ENCODE assay signal across 1 cellular context in the genomic region with DNA sequence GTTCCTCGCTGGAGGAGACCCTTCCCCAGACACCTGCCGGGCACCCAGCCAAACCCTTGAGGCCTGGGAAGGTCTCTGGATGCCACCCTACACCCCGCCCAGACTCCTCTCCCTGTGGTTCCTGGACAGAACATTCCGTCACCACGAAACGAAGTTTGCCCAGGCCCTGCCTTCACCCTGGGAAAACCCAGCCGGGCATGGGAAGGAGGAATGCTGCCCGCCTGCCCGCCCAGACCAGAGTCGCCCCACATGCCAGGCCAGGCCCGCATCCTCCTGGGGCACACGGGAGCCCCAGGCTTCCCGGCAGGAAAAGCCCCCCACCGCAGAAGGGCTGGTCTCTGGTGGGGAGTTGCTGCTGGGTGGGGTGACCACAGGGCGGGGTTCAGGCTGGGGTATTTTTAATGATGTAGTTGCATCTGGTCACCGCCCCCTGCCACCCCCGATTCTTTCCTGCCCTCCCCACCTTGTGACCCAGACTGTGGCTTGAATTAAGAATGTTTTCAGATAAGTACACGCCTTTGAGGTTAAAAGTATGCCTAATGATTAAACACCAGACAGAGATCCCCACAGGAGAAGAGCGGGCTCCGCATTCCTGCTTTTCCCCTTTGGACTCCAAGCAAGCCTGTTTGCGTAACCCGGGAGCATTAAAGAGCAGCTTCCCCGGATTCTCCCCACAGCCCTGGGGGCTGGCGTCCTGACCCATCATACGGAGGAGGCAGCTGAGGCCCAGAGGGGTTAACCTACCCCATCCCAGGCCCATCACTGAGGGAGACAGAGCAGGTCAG.
TF ChIP-seq lines count a peak whose summit lies in the region.

No MANE protein-coding gene starts in this region.

TF ChIP-seq in HepG2, 621 proteins besides CTCF, POLR2A, EP300 and RAD21 (continued from another document and continues in another):
- TF ChIP-seq, protein P1, sequence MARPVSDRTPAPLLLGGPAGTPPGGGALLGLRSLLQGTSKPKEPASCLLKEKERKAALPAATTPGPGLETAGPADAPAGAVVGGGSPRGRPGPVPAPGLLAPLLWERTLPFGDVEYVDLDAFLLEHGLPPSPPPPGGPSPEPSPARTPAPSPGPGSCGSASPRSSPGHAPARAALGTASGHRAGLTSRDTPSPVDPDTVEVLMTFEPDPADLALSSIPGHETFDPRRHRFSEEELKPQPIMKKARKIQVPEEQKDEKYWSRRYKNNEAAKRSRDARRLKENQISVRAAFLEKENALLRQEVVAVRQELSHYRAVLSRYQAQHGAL (CRISPR knock-in tag; IDR thresholded peaks at IDR 0.05; ENCODE audit: not compliant biosample characterization): no peak
- TF ChIP-seq HNRNPL (IDR thresholded peaks at IDR 0.05; ENCODE audit: low read depth, low read length) (peak; percentile 87), ZNF232 (CRISPR knock-in tag; IDR thresholded peaks at IDR 0.05; ENCODE audit: borderline replicate concordance) (0 out of 2 replicates have a peak, but pooled peaks have one; percentile 34), CEBPB (IDR thresholded peaks at IDR 0.05; ENCODE audit: borderline replicate concordance, low read depth, low read length) (peak; percentile 93), SOX5 (CRISPR knock-in tag; IDR thresholded peaks at IDR 0.05; ENCODE audit: borderline replicate concordance) (peak; percentile 39; the same call in 1 of the 2 replicates), ADNP (CRISPR knock-in tag; IDR thresholded peaks at IDR 0.05) (peak; percentile 51; the same call in 1 of the 2 replicates), ARNTL (CRISPR knock-in tag; IDR thresholded peaks at IDR 0.05) (0 out of 2 replicates have a peak, but pooled peaks have one; percentile 31), CHD2 (IDR thresholded peaks at IDR 0.05; ENCODE audit: low read depth, low read length) (no peak), CREM (IDR thresholded peaks at IDR 0.05) (peak; percentile 54; the same call in 1 of the 2 replicates), CREM (CRISPR knock-in tag; IDR thresholded peaks at IDR 0.05) (no peak), CBFB (CRISPR knock-in tag; IDR thresholded peaks at IDR 0.05) (0 out of 2 replicates have a peak, but pooled peaks have one; percentile 13), ZNF775 (CRISPR knock-in tag; IDR thresholded peaks at IDR 0.05; ENCODE audit: borderline replicate concordance) (peak; percentile 87; the same call in 1 of the 2 replicates), AHR (CRISPR knock-in tag; IDR thresholded peaks at IDR 0.05) (no peak), ZNF556 (CRISPR knock-in tag; IDR thresholded peaks at IDR 0.05; ENCODE audit: borderline replicate concordance) (no peak), HOXA7 (CRISPR knock-in tag; IDR thresholded peaks at IDR 0.05) (no peak), ZSCAN30 (CRISPR knock-in tag; IDR thresholded peaks at IDR 0.05) (no peak), SALL1 (CRISPR knock-in tag; IDR thresholded peaks at IDR 0.05) (peak; percentile 48), ZBTB7B (CRISPR knock-in tag; IDR thresholded peaks at IDR 0.05) (peak; percentile 80; the same call in 1 of the 2 replicates)
- TF ChIP-seq, protein P2, sequence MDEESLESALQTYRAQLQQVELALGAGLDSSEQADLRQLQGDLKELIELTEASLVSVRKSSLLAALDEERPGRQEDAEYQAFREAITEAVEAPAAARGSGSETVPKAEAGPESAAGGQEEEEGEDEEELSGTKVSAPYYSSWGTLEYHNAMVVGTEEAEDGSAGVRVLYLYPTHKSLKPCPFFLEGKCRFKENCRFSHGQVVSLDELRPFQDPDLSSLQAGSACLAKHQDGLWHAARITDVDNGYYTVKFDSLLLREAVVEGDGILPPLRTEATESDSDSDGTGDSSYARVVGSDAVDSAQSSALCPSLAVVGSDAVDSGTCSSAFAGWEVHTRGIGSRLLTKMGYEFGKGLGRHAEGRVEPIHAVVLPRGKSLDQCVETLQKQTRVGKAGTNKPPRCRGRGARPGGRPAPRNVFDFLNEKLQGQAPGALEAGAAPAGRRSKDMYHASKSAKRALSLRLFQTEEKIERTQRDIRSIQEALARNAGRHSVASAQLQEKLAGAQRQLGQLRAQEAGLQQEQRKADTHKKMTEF (CRISPR knock-in tag; IDR thresholded peaks at IDR 0.05): no peak
- TF ChIP-seq, protein P3, sequence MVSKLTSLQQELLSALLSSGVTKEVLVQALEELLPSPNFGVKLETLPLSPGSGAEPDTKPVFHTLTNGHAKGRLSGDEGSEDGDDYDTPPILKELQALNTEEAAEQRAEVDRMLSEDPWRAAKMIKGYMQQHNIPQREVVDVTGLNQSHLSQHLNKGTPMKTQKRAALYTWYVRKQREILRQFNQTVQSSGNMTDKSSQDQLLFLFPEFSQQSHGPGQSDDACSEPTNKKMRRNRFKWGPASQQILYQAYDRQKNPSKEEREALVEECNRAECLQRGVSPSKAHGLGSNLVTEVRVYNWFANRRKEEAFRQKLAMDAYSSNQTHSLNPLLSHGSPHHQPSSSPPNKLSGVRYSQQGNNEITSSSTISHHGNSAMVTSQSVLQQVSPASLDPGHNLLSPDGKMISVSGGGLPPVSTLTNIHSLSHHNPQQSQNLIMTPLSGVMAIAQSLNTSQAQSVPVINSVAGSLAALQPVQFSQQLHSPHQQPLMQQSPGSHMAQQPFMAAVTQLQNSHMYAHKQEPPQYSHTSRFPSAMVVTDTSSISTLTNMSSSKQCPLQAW (CRISPR knock-in tag; IDR thresholded peaks at IDR 0.05): peak; percentile 63; the same call in 1 of the 2 replicates
- TF ChIP-seq, protein P4, sequence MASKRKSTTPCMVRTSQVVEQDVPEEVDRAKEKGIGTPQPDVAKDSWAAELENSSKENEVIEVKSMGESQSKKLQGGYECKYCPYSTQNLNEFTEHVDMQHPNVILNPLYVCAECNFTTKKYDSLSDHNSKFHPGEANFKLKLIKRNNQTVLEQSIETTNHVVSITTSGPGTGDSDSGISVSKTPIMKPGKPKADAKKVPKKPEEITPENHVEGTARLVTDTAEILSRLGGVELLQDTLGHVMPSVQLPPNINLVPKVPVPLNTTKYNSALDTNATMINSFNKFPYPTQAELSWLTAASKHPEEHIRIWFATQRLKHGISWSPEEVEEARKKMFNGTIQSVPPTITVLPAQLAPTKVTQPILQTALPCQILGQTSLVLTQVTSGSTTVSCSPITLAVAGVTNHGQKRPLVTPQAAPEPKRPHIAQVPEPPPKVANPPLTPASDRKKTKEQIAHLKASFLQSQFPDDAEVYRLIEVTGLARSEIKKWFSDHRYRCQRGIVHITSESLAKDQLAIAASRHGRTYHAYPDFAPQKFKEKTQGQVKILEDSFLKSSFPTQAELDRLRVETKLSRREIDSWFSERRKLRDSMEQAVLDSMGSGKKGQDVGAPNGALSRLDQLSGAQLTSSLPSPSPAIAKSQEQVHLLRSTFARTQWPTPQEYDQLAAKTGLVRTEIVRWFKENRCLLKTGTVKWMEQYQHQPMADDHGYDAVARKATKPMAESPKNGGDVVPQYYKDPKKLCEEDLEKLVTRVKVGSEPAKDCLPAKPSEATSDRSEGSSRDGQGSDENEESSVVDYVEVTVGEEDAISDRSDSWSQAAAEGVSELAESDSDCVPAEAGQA (IDR thresholded peaks at IDR 0.05; ENCODE audit: low read depth): 0 out of 2 replicates have a peak, but pooled peaks have one; percentile 17
- TF ChIP-seq, protein P4 (CRISPR knock-in tag; IDR thresholded peaks at IDR 0.05; ENCODE audit: borderline replicate concordance): no peak
- TF ChIP-seq, protein P5, sequence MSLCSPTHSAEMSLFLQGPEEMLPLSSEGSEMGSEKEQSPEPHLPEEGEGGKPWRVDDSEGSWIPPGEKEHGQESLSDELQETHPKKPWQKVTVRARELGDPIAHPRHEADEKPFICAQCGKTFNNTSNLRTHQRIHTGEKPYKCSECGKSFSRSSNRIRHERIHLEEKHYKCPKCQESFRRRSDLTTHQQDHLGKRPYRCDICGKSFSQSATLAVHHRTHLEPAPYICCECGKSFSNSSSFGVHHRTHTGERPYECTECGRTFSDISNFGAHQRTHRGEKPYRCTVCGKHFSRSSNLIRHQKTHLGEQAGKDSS (CRISPR knock-in tag; IDR thresholded peaks at IDR 0.05; ENCODE audit: borderline replicate concordance, low read depth): 0 out of 2 replicates have a peak, but pooled peaks have one; percentile 23
- TF ChIP-seq, protein P6, sequence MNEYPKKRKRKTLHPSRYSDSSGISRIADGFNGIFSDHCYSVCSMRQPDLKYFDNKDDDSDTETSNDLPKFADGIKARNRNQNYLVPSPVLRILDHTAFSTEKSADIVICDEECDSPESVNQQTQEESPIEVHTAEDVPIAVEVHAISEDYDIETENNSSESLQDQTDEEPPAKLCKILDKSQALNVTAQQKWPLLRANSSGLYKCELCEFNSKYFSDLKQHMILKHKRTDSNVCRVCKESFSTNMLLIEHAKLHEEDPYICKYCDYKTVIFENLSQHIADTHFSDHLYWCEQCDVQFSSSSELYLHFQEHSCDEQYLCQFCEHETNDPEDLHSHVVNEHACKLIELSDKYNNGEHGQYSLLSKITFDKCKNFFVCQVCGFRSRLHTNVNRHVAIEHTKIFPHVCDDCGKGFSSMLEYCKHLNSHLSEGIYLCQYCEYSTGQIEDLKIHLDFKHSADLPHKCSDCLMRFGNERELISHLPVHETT (CRISPR knock-in tag; conservative IDR thresholded peaks at IDR 0.05): no peak
- TF ChIP-seq, protein P7, sequence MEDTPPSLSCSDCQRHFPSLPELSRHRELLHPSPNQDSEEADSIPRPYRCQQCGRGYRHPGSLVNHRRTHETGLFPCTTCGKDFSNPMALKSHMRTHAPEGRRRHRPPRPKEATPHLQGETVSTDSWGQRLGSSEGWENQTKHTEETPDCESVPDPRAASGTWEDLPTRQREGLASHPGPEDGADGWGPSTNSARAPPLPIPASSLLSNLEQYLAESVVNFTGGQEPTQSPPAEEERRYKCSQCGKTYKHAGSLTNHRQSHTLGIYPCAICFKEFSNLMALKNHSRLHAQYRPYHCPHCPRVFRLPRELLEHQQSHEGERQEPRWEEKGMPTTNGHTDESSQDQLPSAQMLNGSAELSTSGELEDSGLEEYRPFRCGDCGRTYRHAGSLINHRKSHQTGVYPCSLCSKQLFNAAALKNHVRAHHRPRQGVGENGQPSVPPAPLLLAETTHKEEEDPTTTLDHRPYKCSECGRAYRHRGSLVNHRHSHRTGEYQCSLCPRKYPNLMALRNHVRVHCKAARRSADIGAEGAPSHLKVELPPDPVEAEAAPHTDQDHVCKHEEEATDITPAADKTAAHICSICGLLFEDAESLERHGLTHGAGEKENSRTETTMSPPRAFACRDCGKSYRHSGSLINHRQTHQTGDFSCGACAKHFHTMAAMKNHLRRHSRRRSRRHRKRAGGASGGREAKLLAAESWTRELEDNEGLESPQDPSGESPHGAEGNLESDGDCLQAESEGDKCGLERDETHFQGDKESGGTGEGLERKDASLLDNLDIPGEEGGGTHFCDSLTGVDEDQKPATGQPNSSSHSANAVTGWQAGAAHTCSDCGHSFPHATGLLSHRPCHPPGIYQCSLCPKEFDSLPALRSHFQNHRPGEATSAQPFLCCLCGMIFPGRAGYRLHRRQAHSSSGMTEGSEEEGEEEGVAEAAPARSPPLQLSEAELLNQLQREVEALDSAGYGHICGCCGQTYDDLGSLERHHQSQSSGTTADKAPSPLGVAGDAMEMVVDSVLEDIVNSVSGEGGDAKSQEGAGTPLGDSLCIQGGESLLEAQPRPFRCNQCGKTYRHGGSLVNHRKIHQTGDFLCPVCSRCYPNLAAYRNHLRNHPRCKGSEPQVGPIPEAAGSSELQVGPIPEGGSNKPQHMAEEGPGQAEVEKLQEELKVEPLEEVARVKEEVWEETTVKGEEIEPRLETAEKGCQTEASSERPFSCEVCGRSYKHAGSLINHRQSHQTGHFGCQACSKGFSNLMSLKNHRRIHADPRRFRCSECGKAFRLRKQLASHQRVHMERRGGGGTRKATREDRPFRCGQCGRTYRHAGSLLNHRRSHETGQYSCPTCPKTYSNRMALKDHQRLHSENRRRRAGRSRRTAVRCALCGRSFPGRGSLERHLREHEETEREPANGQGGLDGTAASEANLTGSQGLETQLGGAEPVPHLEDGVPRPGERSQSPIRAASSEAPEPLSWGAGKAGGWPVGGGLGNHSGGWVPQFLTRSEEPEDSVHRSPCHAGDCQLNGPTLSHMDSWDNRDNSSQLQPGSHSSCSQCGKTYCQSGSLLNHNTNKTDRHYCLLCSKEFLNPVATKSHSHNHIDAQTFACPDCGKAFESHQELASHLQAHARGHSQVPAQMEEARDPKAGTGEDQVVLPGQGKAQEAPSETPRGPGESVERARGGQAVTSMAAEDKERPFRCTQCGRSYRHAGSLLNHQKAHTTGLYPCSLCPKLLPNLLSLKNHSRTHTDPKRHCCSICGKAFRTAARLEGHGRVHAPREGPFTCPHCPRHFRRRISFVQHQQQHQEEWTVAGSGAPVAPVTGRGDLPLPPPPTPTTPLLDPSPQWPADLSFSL (CRISPR knock-in tag; IDR thresholded peaks at IDR 0.05): 0 out of 2 replicates have a peak, but pooled peaks have one; percentile 6
- TF ChIP-seq, protein P8, sequence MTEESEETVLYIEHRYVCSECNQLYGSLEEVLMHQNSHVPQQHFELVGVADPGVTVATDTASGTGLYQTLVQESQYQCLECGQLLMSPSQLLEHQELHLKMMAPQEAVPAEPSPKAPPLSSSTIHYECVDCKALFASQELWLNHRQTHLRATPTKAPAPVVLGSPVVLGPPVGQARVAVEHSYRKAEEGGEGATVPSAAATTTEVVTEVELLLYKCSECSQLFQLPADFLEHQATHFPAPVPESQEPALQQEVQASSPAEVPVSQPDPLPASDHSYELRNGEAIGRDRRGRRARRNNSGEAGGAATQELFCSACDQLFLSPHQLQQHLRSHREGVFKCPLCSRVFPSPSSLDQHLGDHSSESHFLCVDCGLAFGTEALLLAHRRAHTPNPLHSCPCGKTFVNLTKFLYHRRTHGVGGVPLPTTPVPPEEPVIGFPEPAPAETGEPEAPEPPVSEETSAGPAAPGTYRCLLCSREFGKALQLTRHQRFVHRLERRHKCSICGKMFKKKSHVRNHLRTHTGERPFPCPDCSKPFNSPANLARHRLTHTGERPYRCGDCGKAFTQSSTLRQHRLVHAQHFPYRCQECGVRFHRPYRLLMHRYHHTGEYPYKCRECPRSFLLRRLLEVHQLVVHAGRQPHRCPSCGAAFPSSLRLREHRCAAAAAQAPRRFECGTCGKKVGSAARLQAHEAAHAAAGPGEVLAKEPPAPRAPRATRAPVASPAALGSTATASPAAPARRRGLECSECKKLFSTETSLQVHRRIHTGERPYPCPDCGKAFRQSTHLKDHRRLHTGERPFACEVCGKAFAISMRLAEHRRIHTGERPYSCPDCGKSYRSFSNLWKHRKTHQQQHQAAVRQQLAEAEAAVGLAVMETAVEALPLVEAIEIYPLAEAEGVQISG (CRISPR knock-in tag; IDR thresholded peaks at IDR 0.05): peak; percentile 36; the same call in 1 of the 2 replicates
